In genomic region chr16:58198739-58199411, GRCh38 we compare ENCODE assay signal across 10 cellular contexts. TPM values are rescaled to one million over a fixed set of nuclear protein-coding genes. Genes with fewer than 3 reads are reported as not detected.
DNase-seq lines count a peak whose midpoint lies in the region; ATAC-seq, FAIRE-seq and TF ChIP-seq lines count a peak whose summit lies in the region.
"Had no signal": no experiment of that assay in that cellular context is flagged by ENCODE, and none has a peak within 500 bp of the region (broad histone marks: within the 10 kb centered on the region; RNA-seq: fewer than 3 reads in every experiment).

No MANE protein-coding gene starts in this region.

- H3K4me1 Mint-ChIP-seq in stimulated activated naive CD8-positive, alpha-beta T cell treated with anti-CD3 and anti-CD28 coated beads, Interleukin-15, Interleukin-2, amounts not matched to agents 100 ng/mL and 50 ng/mL, for 24 hours (ENCODE audit: low read depth), result peaks cover 39% of the 10 kb centered on the region
- peaks cover 34% of the 10 kb centered on the region for H3K4me1 Mint-ChIP-seq in activated CD4-positive, alpha-beta memory T cell treated with anti-CD3 and anti-CD28 coated beads, Interleukin-2, amount 10 ng/mL, durations not matched to agents 7 days and 5 days
- H3K4me1 Mint-ChIP-seq in immature natural killer cell, result peaks cover 23 to 35% of the 10 kb centered on the region in 2 donors

- in situ Hi-C loops in transverse colon (cut with MboI; ENCODE audit: low pct_ligation_motif_present in 1 of 4, low pct_unique_long_range_greater_than_20kb in 1 of 4, low sequenced_read_pairs in 3 of 4), result no loop called here

- TF ChIP-seq CTCF in transverse colon (IDR thresholded peaks at IDR 0.05), result no peak

- CTCF ChIA-PET in activated CD4-positive, alpha-beta memory T cell treated with anti-CD3 and anti-CD28 coated beads, Interleukin-2, amount 10 ng/mL, durations not matched to agents 7 days and 5 days (lab: Charles Lee), result interaction anchor here (0.8 to 1.4 kb wide), 3 partner anchors 26 to 101 kb away, joined by 3 to 8 read pairs (median 3); partner anchors contain the start of gene CFAP20

- H3K27me3 Mint-ChIP-seq in stimulated activated naive CD8-positive, alpha-beta T cell treated with anti-CD3 and anti-CD28 coated beads, Interleukin-15, Interleukin-2, amounts not matched to agents 100 ng/mL and 50 ng/mL, for 24 hours, result peaks cover 22% of the 10 kb centered on the region
- peaks cover 24% of the 10 kb centered on the region for H3K27me3 Mint-ChIP-seq in activated CD4-positive, alpha-beta memory T cell treated with anti-CD3 and anti-CD28 coated beads, Interleukin-2, amount 10 ng/mL, durations not matched to agents 7 days and 5 days
- H3K27me3 Mint-ChIP-seq in immature natural killer cell (ENCODE audit: low read depth in 3 of 3), result peaks cover 4 to 12% (median 8%) of the 10 kb centered on the region in 3 donors

- no peak overlapping the region for H3K4me3 ChIP-seq in transverse colon

- H3K36me3 Mint-ChIP-seq in stimulated activated naive CD8-positive, alpha-beta T cell treated with anti-CD3 and anti-CD28 coated beads, Interleukin-15, Interleukin-2, amounts not matched to agents 100 ng/mL and 50 ng/mL, for 24 hours (ENCODE audit: low read depth), result peaks cover 31% of the 10 kb centered on the region
- peaks cover 29% of the 10 kb centered on the region for H3K36me3 Mint-ChIP-seq in activated CD4-positive, alpha-beta memory T cell treated with anti-CD3 and anti-CD28 coated beads, Interleukin-2, amount 10 ng/mL, durations not matched to agents 7 days and 5 days (ENCODE audit: low read depth)
- peaks cover 0 to 3% (median 0%) of the 10 kb centered on the region in 3 donors for H3K36me3 Mint-ChIP-seq in immature natural killer cell

- H3K9me3 Mint-ChIP-seq in stimulated activated naive CD8-positive, alpha-beta T cell treated with anti-CD3 and anti-CD28 coated beads, Interleukin-15, Interleukin-2, amounts not matched to agents 100 ng/mL and 50 ng/mL, for 24 hours, result no peaks in the 10 kb centered on the region
- no peaks in the 10 kb centered on the region for H3K9me3 Mint-ChIP-seq in activated CD4-positive, alpha-beta memory T cell treated with anti-CD3 and anti-CD28 coated beads, Interleukin-2, amount 10 ng/mL, durations not matched to agents 7 days and 5 days
- H3K9me3 Mint-ChIP-seq in immature natural killer cell, result no peaks in the 10 kb centered on the region

- TF ChIP-seq POLR2A in transverse colon (IDR thresholded peaks at IDR 0.05) (no peak), H54 (IDR thresholded peaks at IDR 0.05; ENCODE audit: low read depth, low read length) (no peak)

- no peak for FAIRE-seq in H54 (lab: Jason Lieb, UNC)
- FAIRE-seq: endometrium had no signal

- ATAC-seq in stimulated activated naive CD8-positive, alpha-beta T cell treated with anti-CD3 and anti-CD28 coated beads, Interleukin-15, Interleukin-2, amounts not matched to agents 100 U/mL and 50 U/mL, for 24 hours, result no peak
- no peak for ATAC-seq in HG02981 (IDR thresholded peaks at IDR 0.05; ENCODE audit: unreplicated experiment)

- no peak for DNase-seq in stimulated activated naive CD8-positive, alpha-beta T cell treated with anti-CD3 and anti-CD28 coated beads, Interleukin-15, Interleukin-2, amounts not matched to agents 100 U/mL and 50 U/mL, for 24 hours
- DNase-seq in activated CD4-positive, alpha-beta memory T cell treated with anti-CD3 and anti-CD28 coated beads, Interleukin-2, amount 10 ng/mL, durations not matched to agents 7 days and 5 days, result no peak
- no peak for DNase-seq in immature natural killer cell
- no peak for DNase-seq in transverse colon
- no peak for DNase-seq in 8988T
- no peak for DNase-seq in H54 (ENCODE audit: insufficient read length, low spot score)

- 81 to 92% methylated on average over 2 to 3 of the region's 3 CpGs for WGBS in transverse colon (ENCODE audit: low coverage in 1 of 2), 2 donors

- peaks cover 5 to 26% (median 17%) of the 10 kb centered on the region in 4 donors for H3K4me1 ChIP-seq in transverse colon

- intact Hi-C loops in transverse colon (cut with DNase I; ENCODE audit: low total_unique reads), result loop anchor here (5.0 kb wide), 1 partner anchor 72 kb away; the partner anchor contains the start of gene CFAP20

- H3K36me3 ChIP-seq in transverse colon, result peaks cover 0 to 19% (median 6%) of the 10 kb centered on the region in 4 donors

- peak overlapping the region; percentile 60 for H3K4me3 Mint-ChIP-seq in stimulated activated naive CD8-positive, alpha-beta T cell treated with anti-CD3 and anti-CD28 coated beads, Interleukin-15, Interleukin-2, amounts not matched to agents 100 ng/mL and 50 ng/mL, for 24 hours
- H3K4me3 Mint-ChIP-seq in activated CD4-positive, alpha-beta memory T cell treated with anti-CD3 and anti-CD28 coated beads, Interleukin-2, amount 10 ng/mL, durations not matched to agents 7 days and 5 days, result peak overlapping the region; percentile 72
- peak overlapping the region; percentile 71 to 86 (median 84) for H3K4me3 Mint-ChIP-seq in immature natural killer cell

- POLR2A ChIA-PET in activated CD4-positive, alpha-beta memory T cell treated with anti-CD3 and anti-CD28 coated beads, Interleukin-2, amount 10 ng/mL, durations not matched to agents 7 days and 5 days (lab: Charles Lee), result no interaction called here

- TF ChIP-seq EP300 in transverse colon (IDR thresholded peaks at IDR 0.05; ENCODE audit: low read depth), result no peak

- no peaks in the 10 kb centered on the region for H3K27me3 ChIP-seq in transverse colon

- no peaks in the 10 kb centered on the region for H3K9me3 ChIP-seq in transverse colon
- H3K9me3 ChIP-seq: psoas muscle had no signal

- H3K27ac Mint-ChIP-seq in stimulated activated naive CD8-positive, alpha-beta T cell treated with anti-CD3 and anti-CD28 coated beads, Interleukin-15, Interleukin-2, amounts not matched to agents 100 ng/mL and 50 ng/mL, for 24 hours, result peak overlapping the region; percentile 45
- H3K27ac Mint-ChIP-seq in activated CD4-positive, alpha-beta memory T cell treated with anti-CD3 and anti-CD28 coated beads, Interleukin-2, amount 10 ng/mL, durations not matched to agents 7 days and 5 days, result no peak overlapping the region
- peak overlapping the region in 4 of 6 donors; percentile 34 to 86 (median 66) for H3K27ac Mint-ChIP-seq in immature natural killer cell

- H3K27ac ChIP-seq in transverse colon, result no peak overlapping the region
- H3K27ac ChIP-seq: psoas muscle had no signal

RNA-seq across cellular contexts. Expression of gene CSNK2A2, which starts 1.0 kb away (rescaled TPM):
- 10 to 100 TPM; 67.5 to 67.9 TPM for total RNA-seq in activated CD4-positive, alpha-beta memory T cell treated with anti-CD3 and anti-CD28 coated beads, Interleukin-2, amount 10 ng/mL, durations not matched to agents 7 days and 5 days
- 10 to 100 TPM in 2 of 3 donors, 1 to 10 TPM in 1; 3.8 to 13.4 (median 11.2) TPM for polyA plus RNA-seq in immature natural killer cell
- 10 to 100 TPM; 28.7 to 53.5 (median 40.0) TPM for total RNA-seq in transverse colon
